8 cellular contexts compared by ENCODE assay signal in genomic region chrX:119790977-119791436, GRCh38. TPM values are rescaled to one million over a fixed set of nuclear protein-coding genes. Genes with fewer than 3 reads are reported as not detected.
DNase-seq lines count a peak whose midpoint lies in the region; TF ChIP-seq lines count a peak whose summit lies in the region.

No MANE protein-coding gene starts in this region.

- H2AK5ac ChIP-seq in H9 (ENCODE audit: insufficient read length, low read length) = no peak overlapping the region

- H4K5ac ChIP-seq in H9 (ENCODE audit: insufficient read length, low read depth, low read length) = peak overlapping the region; percentile 87

- H3K4me1 ChIP-seq in H9 (ENCODE audit: insufficient read depth, low read length) = no peaks in the 10 kb centered on the region
- H3K4me1 ChIP-seq in transverse colon = peaks cover 0 to 34% (median 10%) of the 10 kb centered on the region in 4 donors

- peak overlapping the region; percentile 98; the same call in 1 of the 2 replicates for H3K4ac ChIP-seq in H9 (ENCODE audit: low read depth, low read length)

- peak overlapping the region; percentile 89 for H3K18ac ChIP-seq in H9 (ENCODE audit: insufficient read length, low read depth, low read length)

- peaks cover 20% of the 10 kb centered on the region; the same call in 1 of the 2 replicates for H3K79me2 ChIP-seq in H9 (ENCODE audit: insufficient read depth, low read length)
- peaks cover 18% of the 10 kb centered on the region for H3K79me2 ChIP-seq in neural cell (replicated peaks; ENCODE audit: insufficient read depth, low read length)

- H3K36me3 Mint-ChIP-seq in H9 (ENCODE audit: insufficient read depth in 1 of 3, low read depth in 3 of 3) = peaks cover 38 to 48% (median 41%) of the 10 kb centered on the region in 3 experiments
- H3K36me3 Mint-ChIP-seq in activated T-cell treated with anti-CD3 and anti-CD28 coated beads, Interleukin-2, amount 50 U/mL, for 24 hours (ENCODE audit: low read depth) = peaks cover 55% of the 10 kb centered on the region

- H2BK12ac ChIP-seq in H9 (ENCODE audit: insufficient read length, low read depth, low read length) = peak overlapping the region; percentile 94

- WGBS in H9 (ENCODE audit: extremely low coverage, insufficient read length, low lambda C conversion rate) = no CpG with 5 or more reads among the region's 31 CpGs
- 49% methylated on average over 31 of the region's 31 CpGs; no CpG with 5 or more reads in 1 of the 2 donors for WGBS in transverse colon (ENCODE audit: low coverage in 1 of 2), 2 donors

- H3K79me1 ChIP-seq in H9 (ENCODE audit: insufficient read depth, low read depth, low read length, poor library complexity, severe bottlenecking) = peaks cover 6% of the 10 kb centered on the region

- H3K9me3 ChIP-seq in H9 (ENCODE audit: control insufficient read depth, low read depth, low read length) (peaks cover 19% of the 10 kb centered on the region), neural cell (ENCODE audit: low read length) (no peaks in the 10 kb centered on the region), transverse colon (no peaks in the 10 kb centered on the region)

- H3K27me3 ChIP-seq in H9 (ENCODE audit: insufficient read depth, low read length) (no peaks in the 10 kb centered on the region), neural cell (ENCODE audit: insufficient read depth, low read depth, low read length) (no peaks in the 10 kb centered on the region), transverse colon (no peaks in the 10 kb centered on the region)

- H3K23me2 ChIP-seq in H9 (ENCODE audit: insufficient read length, low read depth, low read length, poor library complexity, severe bottlenecking) = peaks cover 2% of the 10 kb centered on the region

- no peak for DNase-seq in GM12864 (ENCODE audit: low read depth)
- DNase-seq in H9 = no peak
- DNase-seq in NCI-H1694 (lab: John Stamatoyannopoulos, UW) = peak; percentile 8
- DNase-seq in activated T-cell treated with anti-CD3 and anti-CD28 coated beads, Interleukin-2, amount 50 U/mL, for 24 hours = no peak
- peak; percentile 54 for DNase-seq in fibroblast of gingiva (ENCODE audit: low read depth)
- peak; percentile 27 for DNase-seq in transverse colon
- DNase-seq in NCI-H774 (lab: John Stamatoyannopoulos, UW) = no peak

- H3F3A ChIP-seq in neural cell (ENCODE audit: insufficient read depth, low read length, poor library complexity, severe bottlenecking) = no peaks in the 10 kb centered on the region

- H3K14ac ChIP-seq in H9 (ENCODE audit: insufficient read depth, low read length) = peak overlapping the region; percentile 98

- H4K20me1 ChIP-seq in H9 (ENCODE audit: control insufficient read depth, insufficient read depth, insufficient read length) (no peaks in the 10 kb centered on the region), neural cell (ENCODE audit: insufficient read depth) (no peaks in the 10 kb centered on the region)

- peak overlapping the region; percentile 95 to 98 (median 97) for H3K27ac Mint-ChIP-seq in H9
- H3K27ac Mint-ChIP-seq in activated T-cell treated with anti-CD3 and anti-CD28 coated beads, Interleukin-2, amount 50 U/mL, for 24 hours = peak overlapping the region; percentile 98

- no peaks in the 10 kb centered on the region for H3K27me3 Mint-ChIP-seq in H9 (ENCODE audit: low read depth)
- H3K27me3 Mint-ChIP-seq in activated T-cell treated with anti-CD3 and anti-CD28 coated beads, Interleukin-2, amount 50 U/mL, for 24 hours = peaks cover 11% of the 10 kb centered on the region

- H4K91ac ChIP-seq in H9 (ENCODE audit: insufficient read length, low read depth, low read length) = peak overlapping the region; percentile 85

- H2AFZ ChIP-seq in H9 (ENCODE audit: low read length) = no peak overlapping the region
- peak overlapping the region; percentile 51 for H2AFZ ChIP-seq in neural cell (ENCODE audit: low read depth, low read length)

- peak overlapping the region; percentile 64 for H3K27ac ChIP-seq in H9 (ENCODE audit: insufficient read length, low read depth, low read length)
- peak overlapping the region; percentile 88 for H3K27ac ChIP-seq in neural cell (ENCODE audit: low read length)
- H3K27ac ChIP-seq in transverse colon = peak overlapping the region; percentile 81 to 95 (median 94)

- peak; percentile 30 for TF ChIP-seq RAD21 in neural cell (conservative IDR thresholded peaks at IDR 0.05)

- peaks cover 8 to 19% of the 10 kb centered on the region in 2 experiments; a peak in 2 of 4 replicates for H3K4me1 Mint-ChIP-seq in H9
- peaks cover 25% of the 10 kb centered on the region for H3K4me1 Mint-ChIP-seq in activated T-cell treated with anti-CD3 and anti-CD28 coated beads, Interleukin-2, amount 50 U/mL, for 24 hours (ENCODE audit: low read depth)

- TF ChIP-seq EP300 in neural cell (conservative IDR thresholded peaks at IDR 0.05; ENCODE audit: poor library complexity, severe bottlenecking) (no peak), transverse colon (IDR thresholded peaks at IDR 0.05; ENCODE audit: low read depth) (no peak)

- intact Hi-C loops in transverse colon (cut with DNase I; ENCODE audit: low total_unique reads) = no loop called here

- H3K9ac ChIP-seq in H9 (ENCODE audit: extremely low read depth, insufficient read length, low read length) (peak overlapping the region; percentile 96), neural cell (ENCODE audit: low read length) (peak overlapping the region; percentile 87)

- in situ Hi-C loops in transverse colon (cut with MboI; ENCODE audit: low pct_ligation_motif_present in 1 of 4, low pct_unique_long_range_greater_than_20kb in 1 of 4, low sequenced_read_pairs in 3 of 4) = no loop called here

- peak overlapping the region; percentile 77 for H2BK120ac ChIP-seq in H9 (ENCODE audit: low read depth, low read length, poor library complexity, severe bottlenecking)

- no peaks in the 10 kb centered on the region for H3K36me3 ChIP-seq in neural cell (ENCODE audit: insufficient read depth, low read length)
- no peaks in the 10 kb centered on the region for H3K36me3 ChIP-seq in transverse colon

- no peak overlapping the region for H3T11ph ChIP-seq in H9 (ENCODE audit: low read length)

- no peak overlapping the region for H2BK5ac ChIP-seq in H9 (ENCODE audit: insufficient read length, low read length)

- no peaks in the 10 kb centered on the region for H3K9me2 ChIP-seq in neural cell (ENCODE audit: insufficient read depth, low read length)

- peak; percentile 29 for TF ChIP-seq CTCF in GM12864 (IDR thresholded peaks at IDR 0.05; ENCODE audit: low read depth, low read length, missing control alignments)
- no peak for TF ChIP-seq CTCF in H9 (conservative IDR thresholded peaks at IDR 0.05)
- TF ChIP-seq CTCF in neural cell (IDR thresholded peaks at IDR 0.05; ENCODE audit: poor library complexity, severe bottlenecking) = peak; percentile 35
- no peak for TF ChIP-seq CTCF in transverse colon (IDR thresholded peaks at IDR 0.05)

- no peak overlapping the region for H2BK20ac ChIP-seq in H9 (ENCODE audit: low read depth, low read length, poor library complexity, severe bottlenecking)

- H4K8ac ChIP-seq in H9 (replicated peaks; ENCODE audit: insufficient read length, low read depth, low read length) = no peak overlapping the region

- H3K56ac ChIP-seq in H9 (ENCODE audit: insufficient read length, low read depth, low read length) = peak overlapping the region; percentile 92

- peak overlapping the region; percentile 94 to 95 for H3K4me3 Mint-ChIP-seq in H9
- peak overlapping the region; percentile 92 for H3K4me3 Mint-ChIP-seq in activated T-cell treated with anti-CD3 and anti-CD28 coated beads, Interleukin-2, amount 50 U/mL, for 24 hours

- peaks cover 59 to 70% of the 10 kb centered on the region in 2 experiments for H3K9me3 Mint-ChIP-seq in H9
- H3K9me3 Mint-ChIP-seq in activated T-cell treated with anti-CD3 and anti-CD28 coated beads, Interleukin-2, amount 50 U/mL, for 24 hours = no peaks in the 10 kb centered on the region

- no peak overlapping the region for H3K23ac ChIP-seq in H9 (ENCODE audit: insufficient read length, low read depth, low read length)

- no peak overlapping the region; the same call in 1 of the 2 replicates for H2BK15ac ChIP-seq in H9 (ENCODE audit: low read depth, low read length)

- peak overlapping the region; percentile 45 for H3K4me2 ChIP-seq in H9 (ENCODE audit: insufficient read depth, insufficient read length, low read length)
- H3K4me2 ChIP-seq in neural cell (ENCODE audit: low read length) = no peak overlapping the region

- no peak for TF ChIP-seq POLR2A in transverse colon (IDR thresholded peaks at IDR 0.05)

- H3K4me3 ChIP-seq in GM12864 (ENCODE audit: low read depth, low read length) = peak overlapping the region; percentile 88
- peak overlapping the region; percentile 78 for H3K4me3 ChIP-seq in neural cell (ENCODE audit: low read length)
- peak overlapping the region; percentile 22 to 83 (median 64) for H3K4me3 ChIP-seq in transverse colon

TF ChIP-seq in neural cell, 6 proteins besides CTCF, POLR2A, EP300 and RAD21 (continues in another document):
- TF ChIP-seq MXI1 (conservative IDR thresholded peaks at IDR 0.05; ENCODE audit: poor library complexity, severe bottlenecking) (no peak), EZH2 (IDR thresholded peaks at IDR 0.05; ENCODE audit: borderline replicate concordance, insufficient read depth, low read length, poor library complexity, severe bottlenecking) (no peak)

RNA-seq across cellular contexts. Expression of gene RPL39, which starts 0.4 kb away (rescaled TPM):
- total RNA-seq in H9 (2021) (2,033 and 2,054 TPM in 2 replicates), transverse colon (1,000 to 10,000 TPM in 2 of 4 donors, 100 to 1,000 TPM in 2; 246 to 2,878 (median 1,753) TPM)
- 2,693 and 3,126 TPM in 2 replicates for polyA plus RNA-seq in neural cell
- polyA minus RNA-seq in neural cell = 1,007 and 1,081 TPM in 2 replicates

RNA-seq across cellular contexts. Expression of gene SOWAHD, which starts 32.6 kb away (rescaled TPM):
- total RNA-seq in H9 (2021) (0.92 and 0.98 TPM in 2 replicates), transverse colon (1 to 10 TPM in 1 of 4 donors, under 1 TPM in 1, not detected in 2; 0.64 to 1.5 TPM)
- polyA plus RNA-seq in neural cell = 1.0 TPM in 1 of 2 replicates, not detected in the other
- polyA minus RNA-seq in neural cell = 0.35 TPM in 1 of 2 replicates, not detected in the other

Comparison
In these comparisons a context has a peak if more than half of its experiments do, and no peak if none do; other contexts are left out.
1. DNase-seq: peak in NCI-H1694 (single experiment), fibroblast of gingiva (single experiment) and transverse colon (single experiment); none in GM12864 (single experiment), H9 (single experiment), activated T-cell treated with anti-CD3 and anti-CD28 coated beads, Interleukin-2, amount 50 U/mL, for 24 hours (single experiment) and NCI-H774 (single experiment).
2. CTCF ChIP-seq: peak in GM12864 (single experiment) and neural cell (single experiment); none in H9 (single experiment) and transverse colon (0 of 5).
3. Peak in every context shown above with its lines, with median percentiles within 50 percentile points of each other: H3K4me3 ChIP-seq and H3K27ac ChIP-seq.